In the genomic region with DNA sequence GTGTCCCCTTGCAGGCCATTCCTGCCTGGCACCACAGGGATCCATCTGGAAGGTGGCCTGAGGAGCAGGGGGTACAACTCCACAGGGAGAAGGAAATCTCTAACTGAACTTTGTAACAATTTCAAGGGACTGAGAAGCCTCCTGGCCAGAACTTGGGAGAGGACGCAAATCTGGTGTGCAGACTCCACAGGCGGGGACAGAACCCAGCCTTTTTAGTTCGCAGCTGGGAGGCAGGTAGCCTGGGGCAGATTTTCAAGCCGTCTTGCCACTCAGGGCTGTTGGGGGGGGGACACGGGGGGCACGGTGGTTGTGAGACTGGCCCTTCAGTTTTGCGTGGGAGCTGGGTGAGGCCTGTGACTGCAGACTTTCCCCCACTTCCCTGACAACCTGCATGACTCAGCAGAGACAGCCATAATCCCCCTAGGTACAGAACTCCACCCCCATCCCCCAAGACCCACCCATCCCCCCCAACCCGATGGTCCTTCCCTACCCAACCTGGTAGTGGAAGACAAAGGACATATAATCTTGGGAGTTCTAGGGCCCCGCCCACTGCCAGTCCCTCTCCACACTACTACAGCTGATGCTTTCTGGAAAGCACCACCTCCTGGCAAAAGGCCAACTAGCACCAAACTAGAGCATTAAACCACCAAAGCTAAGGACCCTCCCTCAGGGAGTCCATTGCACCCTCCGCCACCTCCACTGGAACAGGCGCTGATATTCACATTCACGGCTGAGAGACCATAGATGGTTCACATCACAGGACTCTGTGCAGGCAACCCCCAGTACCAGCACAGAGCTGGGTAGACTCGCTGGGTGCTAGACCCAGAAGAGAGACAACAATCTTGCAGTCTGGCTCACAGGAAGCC, we compare ENCODE assay signal across 12 cellular contexts. TPM values are rescaled to one million over a fixed set of nuclear protein-coding genes. Genes with fewer than 3 reads are reported as not detected.
A peak's percentile ranks its signal among the peaks of the same experiment; 100 is the strongest.
DNase-seq lines count a peak whose midpoint lies in the region; ATAC-seq and TF ChIP-seq lines count a peak whose summit lies in the region.
"Had no signal": no experiment of that assay in that cellular context is flagged by ENCODE, and none has a peak within 500 bp of the region (broad histone marks: within the 10 kb centered on the region; RNA-seq: fewer than 3 reads in every experiment).

No MANE protein-coding gene starts in this region.

- no peak for TF ChIP-seq CTCF in tibial artery (IDR thresholded peaks at IDR 0.05)

- H3K23ac ChIP-seq in neuronal stem cell (ENCODE audit: low read depth, low read length, poor library complexity): no peak overlapping the region

- H2BK15ac ChIP-seq in neuronal stem cell (ENCODE audit: low read length): no peak overlapping the region

- H4K8ac ChIP-seq in neuronal stem cell (ENCODE audit: low read depth, low read length): no peak overlapping the region

- H3K36me3 ChIP-seq in HUES6 (ENCODE audit: control insufficient read depth, insufficient read depth, low read length) (peaks cover 4% of the 10 kb centered on the region), neuronal stem cell (replicated peaks in 1 of 2; ENCODE audit: control insufficient read depth in 2 of 2, insufficient read depth in 2 of 2, low read length in 2 of 2) (peaks cover 2 to 5% of the 10 kb centered on the region in 2 donors), tibial artery (peaks cover 9 to 11% (median 10%) of the 10 kb centered on the region in 3 donors)
- H3K36me3 ChIP-seq: breast epithelium had no signal

- intact Hi-C loops in tibial artery (cut with DNase I; ENCODE audit: low total_unique reads): no loop called here

- peaks cover 56% of the 10 kb centered on the region for H3K4me1 Mint-ChIP-seq in activated naive CD8-positive, alpha-beta T cell treated with anti-CD3 and anti-CD28 coated beads for 36 hours

- no peak overlapping the region for H2BK12ac ChIP-seq in neuronal stem cell (ENCODE audit: low read length)

- ATAC-seq in HG02571 (IDR thresholded peaks at IDR 0.05; ENCODE audit: unreplicated experiment): no peak

- no peaks in the 10 kb centered on the region for H3K9me3 ChIP-seq in HUES6 (ENCODE audit: control insufficient read depth, insufficient read depth, low read depth, low read length)
- H3K9me3 ChIP-seq in neuronal stem cell (replicated peaks in 1 of 2; ENCODE audit: control insufficient read depth in 2 of 2, insufficient read depth in 1 of 2, low read depth in 1 of 2, low read length in 2 of 2): peaks cover under 1 to 1% of the 10 kb centered on the region in 2 donors
- no peaks in the 10 kb centered on the region for H3K9me3 ChIP-seq in tibial artery

- peaks cover 13% of the 10 kb centered on the region for H3K9me3 Mint-ChIP-seq in activated naive CD8-positive, alpha-beta T cell treated with anti-CD3 and anti-CD28 coated beads for 36 hours

- no peak overlapping the region for H4K91ac ChIP-seq in neuronal stem cell (ENCODE audit: low read depth, low read length, poor library complexity)

- H2BK120ac ChIP-seq in neuronal stem cell (ENCODE audit: low read depth, low read length): no peak overlapping the region

- H3K4me2 ChIP-seq in neuronal stem cell (ENCODE audit: insufficient read depth, low read length, poor library complexity, severe bottlenecking): no peak overlapping the region
- H3K4me2 ChIP-seq: KMS-11 had no signal

- no peaks in the 10 kb centered on the region for H3K27me3 ChIP-seq in HUES6 (ENCODE audit: control insufficient read depth, insufficient read depth, low read length)
- no peaks in the 10 kb centered on the region for H3K27me3 ChIP-seq in neuronal stem cell (ENCODE audit: control insufficient read depth in 3 of 3, insufficient read depth in 3 of 3, low read depth in 1 of 3, low read length in 3 of 3)
- no peaks in the 10 kb centered on the region for H3K27me3 ChIP-seq in tibial artery
- H3K27me3 ChIP-seq: breast epithelium had no signal

- peak overlapping the region; percentile 93 for H3K27ac ChIP-seq in HUES6 (ENCODE audit: low read depth, low read length)
- no peak overlapping the region for H3K27ac ChIP-seq in neuronal stem cell (replicated peaks; ENCODE audit: low read length)
- H3K27ac ChIP-seq in tibial artery: no peak overlapping the region
- H3K27ac ChIP-seq: breast epithelium, KMS-11 had no signal

- peak overlapping the region; percentile 77 for H3K9ac ChIP-seq in HUES6 (ENCODE audit: low read length)
- H3K9ac ChIP-seq in neuronal stem cell (ENCODE audit: low read depth, low read length, poor library complexity): no peak overlapping the region
- H3K9ac ChIP-seq: KMS-11 had no signal

- peaks cover 44% of the 10 kb centered on the region for H3K36me3 Mint-ChIP-seq in activated naive CD8-positive, alpha-beta T cell treated with anti-CD3 and anti-CD28 coated beads for 36 hours

- no peaks in the 10 kb centered on the region for H3K27me3 Mint-ChIP-seq in activated naive CD8-positive, alpha-beta T cell treated with anti-CD3 and anti-CD28 coated beads for 36 hours

- peak overlapping the region; percentile 60 for H3K27ac Mint-ChIP-seq in activated naive CD8-positive, alpha-beta T cell treated with anti-CD3 and anti-CD28 coated beads for 36 hours
- H3K27ac Mint-ChIP-seq: nephron progenitor cell had no signal

- H3K4ac ChIP-seq in neuronal stem cell (ENCODE audit: low read length): no peak overlapping the region

- no CpG with 5 or more reads among the region's 13 CpGs for WGBS in neuronal stem cell (ENCODE audit: extremely low coverage in 2 of 2, insufficient read length in 2 of 2, insufficient replicate concordance in 1 of 2), 2 donors

- H3K18ac ChIP-seq in neuronal stem cell (ENCODE audit: low read length): peak overlapping the region; percentile 86

- no peak overlapping the region for H3K14ac ChIP-seq in neuronal stem cell (ENCODE audit: low read length)

- H2AK5ac ChIP-seq in neuronal stem cell (ENCODE audit: low read depth, low read length): peak overlapping the region; percentile 17

- DNase-seq in NCI-H748 (lab: John Stamatoyannopoulos, UW; ENCODE audit: unreplicated experiment) (peak; percentile 12), NCI-H748 treated with DMSO at 0.1 percent for 48 hours (lab: John Stamatoyannopoulos, UW) (no peak), neuronal stem cell (ENCODE audit: low spot score) (no peak), tibial artery (no peak), SW480 (ENCODE audit: low spot score) (no peak)
- DNase-seq in activated naive CD8-positive, alpha-beta T cell treated with anti-CD3 and anti-CD28 coated beads for 36 hours: no peak
- DNase-seq: NCI-H524, nephron progenitor cell had no signal

- H3K4me1 ChIP-seq in HUES6 (ENCODE audit: control insufficient read depth, insufficient read depth, low read length) (peaks cover 43% of the 10 kb centered on the region), neuronal stem cell (ENCODE audit: control insufficient read depth in 2 of 2, insufficient read depth in 1 of 2, low read depth in 1 of 2, low read length in 2 of 2) (peaks cover 0 to 7% of the 10 kb centered on the region in 2 donors), tibial artery (peaks cover 0 to 29% (median 4%) of the 10 kb centered on the region in 4 donors)
- H3K4me1 ChIP-seq: breast epithelium had no signal

- H2AFZ ChIP-seq in neuronal stem cell (ENCODE audit: low read length): no peak overlapping the region

- H3K4me3 Mint-ChIP-seq in activated naive CD8-positive, alpha-beta T cell treated with anti-CD3 and anti-CD28 coated beads for 36 hours: no peak overlapping the region
- H3K4me3 Mint-ChIP-seq: nephron progenitor cell had no signal

- no peak overlapping the region for H2BK5ac ChIP-seq in neuronal stem cell (ENCODE audit: low read length)

- peaks cover 1% of the 10 kb centered on the region for H3K79me1 ChIP-seq in neuronal stem cell (ENCODE audit: low read depth, low read length)

- 0 out of 2 replicates have a peak overlapping the region, but pooled peaks have one; percentile 2 for H3K4me3 ChIP-seq in HUES6 (ENCODE audit: low read depth, low read length)
- no peak overlapping the region for H3K4me3 ChIP-seq in neuronal stem cell (ENCODE audit: low read length in 2 of 2)
- H3K4me3 ChIP-seq in tibial artery: no peak overlapping the region
- H3K4me3 ChIP-seq: breast epithelium had no signal

RNA-seq across cellular contexts. Expression of gene HUS1B, which starts 3.0 kb away (rescaled TPM):
- 1 to 10 TPM in 1 of 2 experiments, under 1 TPM in 1; 0.84 to 1.0 TPM for total RNA-seq in activated naive CD8-positive, alpha-beta T cell treated with anti-CD3 and anti-CD28 coated beads for 36 hours
- 0.26 TPM for polyA plus RNA-seq in neuronal stem cell (2013, experiment 1 of 2)
- 0.36 TPM for polyA plus RNA-seq in neuronal stem cell (2013, experiment 2 of 2)

RNA-seq across cellular contexts. Expression of gene EXOC2, which starts 33.0 kb away (rescaled TPM):
- 10 to 100 TPM; 28.4 to 30.0 TPM for total RNA-seq in activated naive CD8-positive, alpha-beta T cell treated with anti-CD3 and anti-CD28 coated beads for 36 hours
- polyA plus RNA-seq in neuronal stem cell (2013, experiment 1 of 2): 18.9 TPM
- 19.1 TPM for polyA plus RNA-seq in neuronal stem cell (2013, experiment 2 of 2)
